In the genomic region with DNA sequence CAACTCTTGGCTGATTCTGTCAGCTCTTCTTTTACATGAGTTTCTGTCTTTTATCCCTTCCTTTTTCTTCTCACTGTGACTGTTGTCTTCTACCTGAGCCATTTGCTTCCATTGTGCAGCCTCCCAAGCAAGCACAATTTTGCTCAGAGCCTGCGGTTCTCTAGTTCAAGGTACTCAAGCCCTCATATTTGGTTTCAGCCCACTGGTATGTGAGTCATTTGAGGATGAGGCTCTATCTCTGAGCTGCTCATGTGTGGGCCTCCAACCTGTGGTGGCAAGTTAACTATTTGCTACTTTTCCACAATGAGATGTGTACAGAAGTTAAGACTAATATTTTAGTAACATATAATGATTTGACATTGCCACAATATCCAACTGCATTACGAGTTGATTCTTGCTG, we compare ENCODE assay signal across 13 cellular contexts.
DNase-seq lines count a peak whose midpoint lies in the region; ATAC-seq, FAIRE-seq and TF ChIP-seq lines count a peak whose summit lies in the region.
"Had no signal": no experiment of that assay in that cellular context is flagged by ENCODE, and none has a peak within 500 bp of the region (broad histone marks: within the 10 kb centered on the region; RNA-seq: fewer than 3 reads in every experiment).

No MANE protein-coding gene starts in this region.

- H3K36me3 ChIP-seq in HAP-1 (replicated peaks) = no peaks in the 10 kb centered on the region; the same call in 1 of the 2 replicates

- H3K4me3 Mint-ChIP-seq in T-helper 1 cell treated with Interleukin-12 subunit alpha and Interleukin-12 subunit beta and Interleukin-4 antibody, amounts not matched to agents 30 μg/mL and 1 μg/mL, for 36 hours = no peak overlapping the region
- H3K4me3 Mint-ChIP-seq: naive B cell had no signal

- TF ChIP-seq CTCF in GM12864 (IDR thresholded peaks at IDR 0.05; ENCODE audit: low read depth, low read length, missing control alignments) = no peak

- H3K4me1 ChIP-seq in HAP-1 = peaks cover 20% of the 10 kb centered on the region
- H3K4me1 ChIP-seq: suprapubic skin had no signal

- H3K27ac Mint-ChIP-seq in T-helper 1 cell treated with Interleukin-12 subunit alpha and Interleukin-12 subunit beta and Interleukin-4 antibody, amounts not matched to agents 30 μg/mL and 1 μg/mL, for 36 hours = peak overlapping the region; percentile 34

- ATAC-seq in HG02870 (IDR thresholded peaks at IDR 0.05; ENCODE audit: unreplicated experiment) = peak; percentile 100
- ATAC-seq: heart left ventricle had no signal

- peaks cover 5% of the 10 kb centered on the region for H3K4me1 Mint-ChIP-seq in T-helper 1 cell treated with Interleukin-12 subunit alpha and Interleukin-12 subunit beta and Interleukin-4 antibody, amounts not matched to agents 30 μg/mL and 1 μg/mL, for 36 hours (ENCODE audit: low read depth)
- H3K4me1 Mint-ChIP-seq: naive B cell had no signal

- in situ Hi-C loops in HAP-1 (cut with MboI; ENCODE audit: low sequenced_read_pairs) = no loop called here

- H3K4me3 ChIP-seq in GM12864 (ENCODE audit: low read depth, low read length) (no peak overlapping the region), HAP-1 (no peak overlapping the region)
- H3K4me3 ChIP-seq: heart left ventricle, suprapubic skin had no signal

- FAIRE-seq in GM19239 (lab: Jason Lieb, UNC) = peak; percentile 71

- H3K27me3 ChIP-seq in HAP-1 (ENCODE audit: low read depth) = no peaks in the 10 kb centered on the region
- H3K27me3 ChIP-seq: heart left ventricle, suprapubic skin had no signal

- H3K36me3 Mint-ChIP-seq in T-helper 1 cell treated with Interleukin-12 subunit alpha and Interleukin-12 subunit beta and Interleukin-4 antibody, amounts not matched to agents 30 μg/mL and 1 μg/mL, for 36 hours (ENCODE audit: low read depth) = peaks cover 15% of the 10 kb centered on the region

- no peaks in the 10 kb centered on the region for H3K9me3 ChIP-seq in HAP-1
- H3K9me3 ChIP-seq: heart left ventricle, suprapubic skin had no signal

- no peaks in the 10 kb centered on the region for H3K27me3 Mint-ChIP-seq in T-helper 1 cell treated with Interleukin-12 subunit alpha and Interleukin-12 subunit beta and Interleukin-4 antibody, amounts not matched to agents 30 μg/mL and 1 μg/mL, for 36 hours (ENCODE audit: low read depth)
- H3K27me3 Mint-ChIP-seq: naive B cell had no signal

- DNase-seq in GM12864 (ENCODE audit: low read depth) (peak; percentile 27), GM19239 (ENCODE audit: insufficient read length, low spot score) (peak; percentile 16), NCI-H1417 treated with DMSO at 0.1 percent for 48 hours (lab: John Stamatoyannopoulos, UW) (no peak), NCI-H2227 treated with DMSO at 0.1 percent for 48 hours (lab: John Stamatoyannopoulos, UW) (no peak), HAP-1 (ENCODE audit: low spot score in 2 of 2) (no peak)
- no peak for DNase-seq in NK-92 treated with Interleukin-12 subunit alpha and Interleukin-12 subunit beta, amount 100 ng/mL, for 24 hours (lab: John Stamatoyannopoulos, UW)
- DNase-seq: cerebellar nuclear complex, heart left ventricle, naive B cell, NCI-H345 had no signal

- H3K9me3 Mint-ChIP-seq in T-helper 1 cell treated with Interleukin-12 subunit alpha and Interleukin-12 subunit beta and Interleukin-4 antibody, amounts not matched to agents 30 μg/mL and 1 μg/mL, for 36 hours = no peaks in the 10 kb centered on the region
- H3K9me3 Mint-ChIP-seq: naive B cell had no signal

Comparison
In these comparisons a context has a peak if more than half of its experiments do, and no peak if none do; other contexts are left out.
1. DNase-seq: peak in GM12864 (single experiment) and GM19239 (single experiment); none in NCI-H1417 treated with DMSO at 0.1 percent for 48 hours (single experiment), NCI-H2227 treated with DMSO at 0.1 percent for 48 hours (single experiment), NK-92 treated with Interleukin-12 subunit alpha and Interleukin-12 subunit beta, amount 100 ng/mL, for 24 hours (single experiment) and HAP-1 (0 of 2).